26 cellular contexts compared by ENCODE assay signal in the genomic region with DNA sequence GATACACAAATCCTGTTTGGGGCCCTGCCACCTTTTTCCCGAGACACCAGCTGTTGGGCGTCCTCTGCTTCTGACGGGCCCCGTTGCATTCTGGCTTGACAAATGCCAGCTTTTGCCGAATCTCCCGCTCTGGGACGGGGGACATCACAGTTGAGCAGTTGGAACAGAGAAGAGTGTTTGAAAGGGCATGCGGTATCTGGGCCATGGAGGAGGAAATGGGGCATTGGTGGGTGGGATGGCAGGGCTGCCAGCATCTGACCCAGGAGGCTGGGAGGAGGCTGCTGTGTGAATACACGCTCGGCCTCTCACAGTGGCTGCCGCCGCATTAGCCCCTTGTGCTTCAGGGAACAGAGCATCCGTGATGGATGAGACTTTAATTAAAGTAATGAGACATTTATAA.
"Had no signal": no experiment of that assay in that cellular context is flagged by ENCODE, and none has a peak within 500 bp of the region (broad histone marks: within the 10 kb centered on the region; RNA-seq: fewer than 3 reads in every experiment).

No MANE protein-coding gene starts in this region.

- DNase-seq: activated CD4-positive, alpha-beta memory T cell treated with anti-CD3 and anti-CD28 coated beads for 36 hours; activated CD4-positive, alpha-beta T cell treated with anti-CD3 and anti-CD28 coated beads for 36 hours; activated CD4-positive, alpha-beta T cell treated with anti-CD3 and anti-CD28 coated beads, Interleukin-2, amount 10 ng/mL, durations not matched to agents 24 days and 14 days; activated CD4-positive, CD25-positive, alpha-beta regulatory T cell; activated CD4-positive, CD25-positive, alpha-beta regulatory T cell treated with anti-CD3 and anti-CD28 coated beads, Interleukin-2, amount 50 U/mL, for 72 hours; activated CD8-positive, alpha-beta memory T cell treated with anti-CD3 and anti-CD28 coated beads, Interleukin-2, amount 10 ng/mL, durations not matched to agents 7 days and 5 days; activated CD8-positive, alpha-beta memory T cell treated with anti-CD3 and anti-CD28 coated beads, Interleukin-2, amount 50 U/mL, for 4 hours; activated CD8-positive, alpha-beta T cell treated with anti-CD3 and anti-CD28 coated beads, Interleukin-2, amount 10 ng/mL, durations not matched to agents 7 days and 5 days; activated effector memory CD4-positive, alpha-beta T cell treated with anti-CD3 and anti-CD28 coated beads, Interleukin-2, amount 50 U/mL, for 16 hours; activated naive CD4-positive, alpha-beta T cell treated with anti-CD3 and anti-CD28 coated beads for 36 hours; activated T-cell treated with anti-CD3 and anti-CD28 coated beads, Interleukin-2, amount 50 U/mL, for 1 hour; activated T-cell treated with anti-CD3 and anti-CD28 coated beads, Interleukin-2, amount 50 U/mL, for 48 hours; amniotic stem cell; anterior cingulate cortex; brain microvascular endothelial cell; dorsolateral prefrontal cortex; effector memory CD4-positive, alpha-beta T cell; endodermal cell; foreskin fibroblast; head of caudate nucleus; T-helper 1 cell; T-helper 2 cell had no signal

- FAIRE-seq: astrocyte, bronchial epithelial cell, frontal cortex had no signal

- H3K27ac ChIP-seq: brain microvascular endothelial cell, coronary artery, dorsolateral prefrontal cortex had no signal

- H3K27me3 ChIP-seq: dorsolateral prefrontal cortex had no signal

- H3K4me3 ChIP-seq: coronary artery, dorsolateral prefrontal cortex had no signal

- H3K36me3 ChIP-seq: brain microvascular endothelial cell had no signal
